In the genomic region with DNA sequence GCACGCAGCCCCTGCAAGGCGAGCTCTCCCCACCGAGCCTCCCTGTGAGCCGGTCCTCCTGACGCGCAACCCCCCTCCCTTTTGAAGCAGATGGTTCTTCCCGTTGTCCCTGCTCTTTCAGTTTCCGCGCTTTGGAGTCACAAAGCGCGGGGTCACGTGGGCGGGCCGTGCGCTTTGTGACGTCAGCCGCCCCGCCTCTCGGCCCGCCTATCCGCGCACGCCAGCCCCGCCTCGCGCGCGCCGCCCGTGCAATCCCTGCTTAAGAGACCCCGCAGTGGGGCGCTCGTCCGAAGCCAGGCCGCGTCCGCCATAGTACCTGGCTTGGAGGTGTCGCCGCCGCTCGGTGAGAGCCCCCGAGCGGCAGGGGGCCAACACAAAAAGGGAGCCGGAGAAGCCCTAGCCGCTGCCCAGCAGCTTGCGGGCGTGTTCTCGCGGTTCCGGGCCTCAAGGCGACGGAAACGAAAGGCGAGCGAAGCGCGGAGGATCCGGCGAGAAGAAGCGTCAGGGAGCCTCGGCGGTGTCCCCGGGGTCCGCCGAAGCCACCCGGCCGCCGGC, we compare ENCODE assay signal across 8 cellular contexts. TPM values are rescaled to one million over a fixed set of nuclear protein-coding genes. Genes with fewer than 3 reads are reported as not detected.
A peak's percentile ranks its signal among the peaks of the same experiment; 100 is the strongest.
DNase-seq lines count a peak whose midpoint lies in the region; ATAC-seq and TF ChIP-seq lines count a peak whose summit lies in the region.

A gene with protein sequence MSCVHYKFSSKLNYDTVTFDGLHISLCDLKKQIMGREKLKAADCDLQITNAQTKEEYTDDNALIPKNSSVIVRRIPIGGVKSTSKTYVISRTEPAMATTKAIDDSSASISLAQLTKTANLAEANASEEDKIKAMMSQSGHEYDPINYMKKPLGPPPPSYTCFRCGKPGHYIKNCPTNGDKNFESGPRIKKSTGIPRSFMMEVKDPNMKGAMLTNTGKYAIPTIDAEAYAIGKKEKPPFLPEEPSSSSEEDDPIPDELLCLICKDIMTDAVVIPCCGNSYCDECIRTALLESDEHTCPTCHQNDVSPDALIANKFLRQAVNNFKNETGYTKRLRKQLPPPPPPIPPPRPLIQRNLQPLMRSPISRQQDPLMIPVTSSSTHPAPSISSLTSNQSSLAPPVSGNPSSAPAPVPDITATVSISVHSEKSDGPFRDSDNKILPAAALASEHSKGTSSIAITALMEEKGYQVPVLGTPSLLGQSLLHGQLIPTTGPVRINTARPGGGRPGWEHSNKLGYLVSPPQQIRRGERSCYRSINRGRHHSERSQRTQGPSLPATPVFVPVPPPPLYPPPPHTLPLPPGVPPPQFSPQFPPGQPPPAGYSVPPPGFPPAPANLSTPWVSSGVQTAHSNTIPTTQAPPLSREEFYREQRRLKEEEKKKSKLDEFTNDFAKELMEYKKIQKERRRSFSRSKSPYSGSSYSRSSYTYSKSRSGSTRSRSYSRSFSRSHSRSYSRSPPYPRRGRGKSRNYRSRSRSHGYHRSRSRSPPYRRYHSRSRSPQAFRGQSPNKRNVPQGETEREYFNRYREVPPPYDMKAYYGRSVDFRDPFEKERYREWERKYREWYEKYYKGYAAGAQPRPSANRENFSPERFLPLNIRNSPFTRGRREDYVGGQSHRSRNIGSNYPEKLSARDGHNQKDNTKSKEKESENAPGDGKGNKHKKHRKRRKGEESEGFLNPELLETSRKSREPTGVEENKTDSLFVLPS (N-terminal part only) (plus strand): TSS at position 272 of the 555 bp plus-strand sequence. CDS start 1,061 bp downstream, outside the sequence.

- H3K27ac Mint-ChIP-seq in activated CD4-positive, alpha-beta T cell treated with anti-CD3 and anti-CD28 coated beads for 36 hours = peak within 1 kb of the TSS; percentile 100

- intact Hi-C loops in activated CD4-positive, alpha-beta T cell treated with anti-CD3 and anti-CD28 coated beads for 36 hours (cut with DNase I, micrococcal nuclease) = loop anchor here (1.0 to 5.0 kb wide), 10 partner anchors 130 to 982 kb away; a partner anchor contains a TSS

- H3K36me3 ChIP-seq in BE2C = peaks cover 17% of the 10 kb centered on the region

- TF ChIP-seq CTCF in BE2C (IDR thresholded peaks at IDR 0.05; ENCODE audit: low read depth, low read length) (no peak; the same call in 1 of the 2 replicates), choroid plexus epithelial cell (conservative IDR thresholded peaks at IDR 0.05; ENCODE audit: low read depth, low read length) (peak; percentile 38)

- peak within 1 kb of the TSS; percentile 90 for H3K4me3 Mint-ChIP-seq in activated CD4-positive, alpha-beta T cell treated with anti-CD3 and anti-CD28 coated beads for 36 hours

- H3K4me1 Mint-ChIP-seq in activated CD4-positive, alpha-beta T cell treated with anti-CD3 and anti-CD28 coated beads for 36 hours = peaks cover 20% of the 10 kb centered on the region

- ATAC-seq in HG03439 (IDR thresholded peaks at IDR 0.05; ENCODE audit: unreplicated experiment) = peak; percentile 94
- ATAC-seq in activated CD4-positive, alpha-beta T cell treated with anti-CD3 and anti-CD28 coated beads for 36 hours = peak; percentile 86

- peaks cover 3% of the 10 kb centered on the region; the same call in 1 of the 2 replicates for H3K4me1 ChIP-seq in BE2C

- peaks cover 37% of the 10 kb centered on the region for H3K36me3 Mint-ChIP-seq in activated CD4-positive, alpha-beta T cell treated with anti-CD3 and anti-CD28 coated beads for 36 hours (ENCODE audit: low read depth)

- POLR2A ChIA-PET in activated CD4-positive, alpha-beta T cell treated with anti-CD3 and anti-CD28 coated beads for 36 hours (lab: Charles Lee) = interaction anchor here (0.6 kb wide), 1 partner anchor 209 kb away, joined by 3 read pairs; no protein-coding TSS in a partner anchor

- CTCF ChIA-PET in activated CD4-positive, alpha-beta T cell treated with anti-CD3 and anti-CD28 coated beads for 36 hours (lab: Charles Lee) = interaction anchor here (0.8 to 1.6 kb wide), 4 partner anchors 15 to 227 kb away, joined by 3 to 9 read pairs (median 4); no protein-coding TSS in a partner anchor

- no peaks in the 10 kb centered on the region for H3K9me3 ChIP-seq in BE2C

- peak within 1 kb of the TSS; percentile 77 for H3K4me3 ChIP-seq in BE2C (ENCODE audit: low read depth, low read length)
- peak within 1 kb of the TSS; percentile 77 for H3K4me3 ChIP-seq in choroid plexus epithelial cell (ENCODE audit: low read depth, low read length)

- H3K9me3 Mint-ChIP-seq in activated CD4-positive, alpha-beta T cell treated with anti-CD3 and anti-CD28 coated beads for 36 hours (ENCODE audit: low read depth) = no peaks in the 10 kb centered on the region

- no peaks in the 10 kb centered on the region for H3K27me3 Mint-ChIP-seq in activated CD4-positive, alpha-beta T cell treated with anti-CD3 and anti-CD28 coated beads for 36 hours

- H3K27me3 ChIP-seq in BE2C = no peaks in the 10 kb centered on the region

- TF ChIP-seq POLR2A in GM19193 (IDR thresholded peaks at IDR 0.05; ENCODE audit: extremely low read depth, insufficient read depth, insufficient read length) = peak; percentile 96

- DNase-seq in BE2C (peak; percentile 96), NCI-H510A treated with DMSO at 0.1 percent for 48 hours (lab: John Stamatoyannopoulos, UW) (peak; percentile 98), choroid plexus epithelial cell (ENCODE audit: low read depth) (peak; percentile 99), kidney tubule cell (ENCODE audit: low spot score) (peak; percentile 98)
- peak; percentile 97 for DNase-seq in activated CD4-positive, alpha-beta T cell treated with anti-CD3 and anti-CD28 coated beads for 36 hours
- DNase-seq in stimulated activated CD4-positive, alpha-beta T cell treated with anti-CD3 and anti-CD28 coated beads, Interleukin-1b, Interleukin-23, amount 100 ng/mL, for 24 hours (ENCODE audit: low read depth in 4 of 4, low spot score in 1 of 4) = peak; percentile 80 to 92 (median 87)

RNA-seq across cellular contexts. Expression of the gene that starts here (rescaled TPM):
- 50.3 TPM for polyA plus RNA-seq in BE2C (2012; ENCODE audit: insufficient read depth, insufficient read length, low read depth)
- 10 to 100 TPM; 70.7 to 71.1 TPM for total RNA-seq in activated CD4-positive, alpha-beta T cell treated with anti-CD3 and anti-CD28 coated beads for 36 hours

Comparison
In these comparisons a context has a peak if more than half of its experiments do, and no peak if none do; other contexts are left out.
1. Peak in every context shown above with its lines: DNase-seq, ATAC-seq and H3K4me3 ChIP-seq.